In genomic region chr14:94748667-94749347, GRCh38 we compare ENCODE assay signal across 8 cellular contexts. TPM values are rescaled to one million over a fixed set of nuclear protein-coding genes. Genes with fewer than 3 reads are reported as not detected.
DNase-seq lines count a peak whose midpoint lies in the region; ATAC-seq, FAIRE-seq and TF ChIP-seq lines count a peak whose summit lies in the region.

No MANE protein-coding gene starts in this region.

- WGBS in GM23248 (ENCODE audit: low coverage in 1 of 2, low lambda C conversion rate in 2 of 2, missing lambda C conversion rate in 2 of 2), 2 experiments: 42 to 44% methylated on average over 11 of the region's 11 CpGs

- H2AFZ ChIP-seq in DND-41 (ENCODE audit: low read depth, low read length) (no peak overlapping the region), GM23248 (no peak overlapping the region)

- H3K4me2 ChIP-seq in DND-41 (ENCODE audit: insufficient read depth, low read length) (no peak overlapping the region), GM23248 (ENCODE audit: unreplicated experiment) (no peak overlapping the region)

- FAIRE-seq in kidney (lab: Jason Lieb, UNC): no peak

- H3K27me3 ChIP-seq in DND-41 (ENCODE audit: insufficient read depth, low read length, poor library complexity) (no peaks in the 10 kb centered on the region), GM23248 (replicated peaks; ENCODE audit: insufficient read depth) (no peaks in the 10 kb centered on the region; the same call in 1 of the 2 replicates)

- H3K9ac ChIP-seq in DND-41 (ENCODE audit: low read depth, low read length) (no peak overlapping the region), kidney (ENCODE audit: low read length in 2 of 2) (no peak overlapping the region), GM23248 (no peak overlapping the region)

- H3K9me2 ChIP-seq in GM23248 (ENCODE audit: insufficient read depth): no peaks in the 10 kb centered on the region

- intact Hi-C loops in kidney (cut with DNase I): no loop called here

- H3K27ac ChIP-seq in DND-41 (ENCODE audit: low read length) (no peak overlapping the region), kidney (ENCODE audit: low read depth in 2 of 2, low read length in 2 of 2) (no peak overlapping the region), GM23248 (no peak overlapping the region)

- CTCF ChIA-PET in HEK293T (lab: Yijun Ruan, JAX): interaction anchor here (0.6 to 1.6 kb wide), 6 partner anchors 8 to 55 kb away, joined by 3 to 6 read pairs (median 3); no protein-coding TSS in a partner anchor

- ATAC-seq in DND-41 (ENCODE audit: insufficient read depth, low read depth): peak; percentile 86
- no peak for ATAC-seq in HG02885 (IDR thresholded peaks at IDR 0.05; ENCODE audit: poor library complexity, unreplicated experiment)

- H3K36me3 ChIP-seq in DND-41 (ENCODE audit: insufficient read depth, low read length) (no peaks in the 10 kb centered on the region), kidney (ENCODE audit: control insufficient read depth in 1 of 2, insufficient read depth in 2 of 2, low read length in 2 of 2) (no peaks in the 10 kb centered on the region), GM23248 (ENCODE audit: low read depth) (no peaks in the 10 kb centered on the region)

- H3K79me2 ChIP-seq in DND-41 (ENCODE audit: insufficient read depth, low read length): no peaks in the 10 kb centered on the region
- H3K79me2 ChIP-seq in GM23248 (ENCODE audit: insufficient read depth): no peaks in the 10 kb centered on the region

- TF ChIP-seq CTCF in DND-41 (IDR thresholded peaks at IDR 0.05; ENCODE audit: borderline replicate concordance, extremely low read depth, low read length, poor library complexity, severe bottlenecking): peak; percentile 60
- peak; percentile 45 for TF ChIP-seq CTCF in kidney (IDR thresholded peaks at IDR 0.05; ENCODE audit: borderline replicate concordance, extremely low read depth, insufficient read depth)

- no peaks in the 10 kb centered on the region for H4K20me1 ChIP-seq in DND-41 (ENCODE audit: insufficient read depth, low read length)
- H4K20me1 ChIP-seq in GM23248 (ENCODE audit: insufficient read depth): no peaks in the 10 kb centered on the region

- POLR2A ChIA-PET in HEK293T (lab: Yijun Ruan, JAX): interaction anchor here (1.3 kb wide), 1 partner anchor 21 kb away, joined by 4 read pairs; no protein-coding TSS in a partner anchor

- H3K4me1 ChIP-seq in DND-41 (ENCODE audit: insufficient read depth, low read length): no peaks in the 10 kb centered on the region
- H3K4me1 ChIP-seq in kidney (ENCODE audit: control insufficient read depth in 1 of 2, insufficient read depth in 1 of 2, low read depth in 1 of 2, low read length in 2 of 2): no peaks in the 10 kb centered on the region
- H3K4me1 ChIP-seq in GM23248 (ENCODE audit: insufficient read depth): no peaks in the 10 kb centered on the region

- H3K4me3 ChIP-seq in DND-41 (ENCODE audit: low read depth in 1 of 2, low read length in 2 of 2) (no peak overlapping the region), kidney (ENCODE audit: low read length in 2 of 2) (no peak overlapping the region), GM23248 (no peak overlapping the region)

- DNase-seq in DND-41 (peak; percentile 48), HEK293T (ENCODE audit: extremely low spot score) (peak; percentile 61), SK-MEL-5 (ENCODE audit: low read depth, low spot score) (peak; percentile 65), kidney (no peak), UCSD-AML1 (lab: John Stamatoyannopoulos, UW; ENCODE audit: unreplicated experiment) (no peak), NCI-H2107 treated with DMSO at 0.1 percent for 48 hours (lab: John Stamatoyannopoulos, UW; ENCODE audit: unreplicated experiment) (no peak), GM23248 (no peak)

- in situ Hi-C loops in SK-MEL-5 (cut with HindIII; ENCODE audit: low pct_unique_long_range_greater_than_20kb, low sequenced_read_pairs) (no loop called here), GM23248 (cut with MboI) (no loop called here)

- H3F3A ChIP-seq in GM23248 (ENCODE audit: insufficient read depth): no peaks in the 10 kb centered on the region

- H3K9me3 ChIP-seq in DND-41 (ENCODE audit: insufficient read depth, low read length, severe bottlenecking) (no peaks in the 10 kb centered on the region), kidney (ENCODE audit: control insufficient read depth in 1 of 2, low read length in 2 of 2) (no peaks in the 10 kb centered on the region), GM23248 (ENCODE audit: low read depth) (no peaks in the 10 kb centered on the region)

TF ChIP-seq in HEK293T, 16 proteins besides CTCF, POLR2A, EP300 and RAD21:
- TF ChIP-seq, protein P1, sequence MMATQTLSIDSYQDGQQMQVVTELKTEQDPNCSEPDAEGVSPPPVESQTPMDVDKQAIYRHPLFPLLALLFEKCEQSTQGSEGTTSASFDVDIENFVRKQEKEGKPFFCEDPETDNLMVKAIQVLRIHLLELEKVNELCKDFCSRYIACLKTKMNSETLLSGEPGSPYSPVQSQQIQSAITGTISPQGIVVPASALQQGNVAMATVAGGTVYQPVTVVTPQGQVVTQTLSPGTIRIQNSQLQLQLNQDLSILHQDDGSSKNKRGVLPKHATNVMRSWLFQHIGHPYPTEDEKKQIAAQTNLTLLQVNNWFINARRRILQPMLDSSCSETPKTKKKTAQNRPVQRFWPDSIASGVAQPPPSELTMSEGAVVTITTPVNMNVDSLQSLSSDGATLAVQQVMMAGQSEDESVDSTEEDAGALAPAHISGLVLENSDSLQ (IDR thresholded peaks at IDR 0.05): peak; percentile 72
- no peak for TF ChIP-seq FOXM1 (IDR thresholded peaks at IDR 0.05; ENCODE audit: borderline replicate concordance)

RNA-seq across cellular contexts. Expression of gene GSC, which starts 21.1 kb away (rescaled TPM):
- total RNA-seq in SK-MEL-5 (2014; rRNA removed; shearing (Covaris generic)): not detected in 2 replicates
- 0.41 and 0.64 TPM in 2 replicates for polyA plus RNA-seq in SK-MEL-5 (2015; cell fraction: cytosol; rRNA removed)
- polyA plus RNA-seq in SK-MEL-5 (2015; cell fraction: nucleus; rRNA removed): not detected in 2 replicates
- total RNA-seq in kidney: not detected
- polyA plus RNA-seq in kidney (ENCODE audit: insufficient read depth, low read depth, low replicate concordance) (not detected), GM23248 (2016; fragmentation: Nextera tagmentation; extraction: Ambion mirVana) (1.3 and 1.9 TPM in 2 replicates)
- 1.1 and 2.3 TPM in 2 replicates for total RNA-seq in GM23248 (2014; rRNA removed; shearing (Covaris generic))

Comparison
In these comparisons a context has a peak if more than half of its experiments do, and no peak if none do; other contexts are left out.
1. DNase-seq: peak in DND-41 (single experiment), HEK293T (single experiment) and SK-MEL-5 (single experiment); none in kidney (single experiment), UCSD-AML1 (single experiment), NCI-H2107 treated with DMSO at 0.1 percent for 48 hours (single experiment) and GM23248 (single experiment).